15 cellular contexts compared by ENCODE assay signal in the genomic region with DNA sequence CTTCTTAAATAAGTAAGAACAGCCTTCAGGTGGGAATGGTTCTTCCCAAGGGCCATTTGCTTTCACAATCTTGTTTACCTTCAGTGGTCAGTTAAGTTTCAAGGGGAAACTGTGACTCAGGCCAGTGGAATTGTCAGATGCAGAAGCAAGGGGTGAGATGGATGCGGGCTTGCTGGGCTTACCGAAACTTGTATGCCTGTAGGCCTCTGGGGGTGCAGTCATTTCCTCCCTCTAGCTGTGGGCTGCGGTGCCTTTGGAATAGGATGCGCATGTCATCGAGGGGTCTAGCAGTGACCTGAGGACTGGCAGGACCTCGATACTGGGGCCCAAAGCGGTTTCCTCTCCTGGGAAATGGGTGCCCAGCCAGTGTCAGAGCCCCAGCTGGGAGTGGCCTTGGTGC.
DNase-seq lines count a peak whose midpoint lies in the region; ATAC-seq and TF ChIP-seq lines count a peak whose summit lies in the region.
"Had no signal": no experiment of that assay in that cellular context is flagged by ENCODE, and none has a peak within 500 bp of the region (broad histone marks: within the 10 kb centered on the region; RNA-seq: fewer than 3 reads in every experiment).

No MANE protein-coding gene starts in this region.

- H3K9me3 ChIP-seq in left lung (no peaks in the 10 kb centered on the region), SJCRH30 (replicated peaks) (no peaks in the 10 kb centered on the region)
- H3K9me3 ChIP-seq: left ventricle myocardium inferior had no signal

- peaks cover 0 to 16% of the 10 kb centered on the region in 2 donors for H3K36me3 ChIP-seq in left lung
- no peaks in the 10 kb centered on the region for H3K36me3 ChIP-seq in SJCRH30
- H3K36me3 ChIP-seq: left ventricle myocardium inferior had no signal

- ATAC-seq in left lung (peak; percentile 20), HG03439 (IDR thresholded peaks at IDR 0.05; ENCODE audit: unreplicated experiment) (no peak)
- ATAC-seq: esophagus mucosa had no signal

- H3K27ac ChIP-seq in left lung = no peak overlapping the region
- H3K27ac ChIP-seq in SJCRH30 = no peak overlapping the region
- H3K27ac ChIP-seq: HL-60 had no signal

- no peaks in the 10 kb centered on the region for H3K27me3 ChIP-seq in left lung
- no peaks in the 10 kb centered on the region for H3K27me3 ChIP-seq in SJCRH30

- intact Hi-C loops in left lung (cut with DNase I) = no loop called here

- H3K4me1 ChIP-seq in left lung (peaks cover 0 to 10% of the 10 kb centered on the region in 2 donors), SJCRH30 (peaks cover 29% of the 10 kb centered on the region)

- TF ChIP-seq CTCF in AG10803 (conservative IDR thresholded peaks at IDR 0.05; ENCODE audit: low read length) (no peak), left lung (IDR thresholded peaks at IDR 0.05) (no peak)

- DNase-seq in AG10803 (ENCODE audit: low read depth) (peak; percentile 68), LHCN-M2 (ENCODE audit: low read depth) (peak; percentile 51), dermis blood vessel endothelial cell (peak; percentile 92), left lung (no peak), SJCRH30 (no peak), NCI-H2107 treated with DMSO at 0.1 percent for 48 hours (lab: John Stamatoyannopoulos, UW; ENCODE audit: unreplicated experiment) (no peak), hypothalamus (lab: John Stamatoyannopoulos, UW) (no peak)
- DNase-seq: CD4-positive, CD25-positive, alpha-beta regulatory T cell; left ventricle myocardium inferior; nucleus accumbens; stimulated activated CD4-positive, alpha-beta T cell treated with anti-CD3 and anti-CD28 coated beads, Interleukin-2, amount 100 ng/mL, for 48 hours; stimulated activated naive CD8-positive, alpha-beta T cell treated with anti-CD3 and anti-CD28 coated beads, Interleukin-15, amount 100 ng/mL, for 72 hours had no signal

- H3K4me3 ChIP-seq in AG10803 (ENCODE audit: low read length) = no peak overlapping the region
- no peak overlapping the region for H3K4me3 ChIP-seq in left lung
- no peak overlapping the region for H3K4me3 ChIP-seq in SJCRH30
- H3K4me3 ChIP-seq: left ventricle myocardium inferior had no signal

Comparison
In these comparisons a context has a peak if more than half of its experiments do, and no peak if none do; other contexts are left out.
1. DNase-seq: peak in AG10803 (single experiment), LHCN-M2 (single experiment) and dermis blood vessel endothelial cell (single experiment); none in left lung (0 of 2), SJCRH30 (0 of 2), NCI-H2107 treated with DMSO at 0.1 percent for 48 hours (single experiment) and hypothalamus (0 of 51).